In the genomic region with DNA sequence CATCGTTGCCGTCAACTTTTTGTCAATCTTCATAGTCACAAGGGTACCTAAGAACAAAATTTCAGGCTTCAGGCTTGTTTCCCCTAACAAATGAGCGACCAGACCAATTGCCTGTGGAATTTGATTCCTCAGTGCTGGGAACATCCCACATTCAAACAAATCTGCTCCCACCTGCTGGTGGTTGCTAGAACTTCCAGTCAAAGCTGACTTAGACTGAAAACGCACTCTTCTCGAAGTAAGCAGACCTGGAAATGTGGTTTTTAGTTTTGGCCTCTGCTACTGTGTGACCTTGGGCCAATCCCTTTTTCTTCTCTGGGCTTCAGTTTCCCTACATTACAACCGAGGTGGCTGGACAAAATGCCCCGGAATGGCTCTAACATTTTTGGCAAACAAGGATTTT, we compare ENCODE assay signal across 9 cellular contexts. TPM values are rescaled to one million over a fixed set of nuclear protein-coding genes. Genes with fewer than 3 reads are reported as not detected.
DNase-seq lines count a peak whose midpoint lies in the region; ATAC-seq and TF ChIP-seq lines count a peak whose summit lies in the region.
"Had no signal": no experiment of that assay in that cellular context is flagged by ENCODE, and none has a peak within 500 bp of the region (broad histone marks: within the 10 kb centered on the region; RNA-seq: fewer than 3 reads in every experiment).

No MANE protein-coding gene starts in this region.

- intact Hi-C loops in activated CD4-positive, alpha-beta T cell treated with anti-CD3 and anti-CD28 coated beads for 36 hours (cut with DNase I, micrococcal nuclease): loop anchor here in 1 of 2 experiments (2.0 to 10.0 kb wide), 3 partner anchors 289 to 1481 kb away; no protein-coding TSS in a partner anchor
- intact Hi-C loops in testis (cut with DNase I; ENCODE audit: low total_unique reads): loop anchor here (10.0 kb wide), 1 partner anchor 881 kb away; no protein-coding TSS in a partner anchor

- DNase-seq in activated CD4-positive, alpha-beta T cell treated with anti-CD3 and anti-CD28 coated beads for 36 hours: peak; percentile 16
- DNase-seq in activated CD4-positive, alpha-beta T cell treated with anti-CD3 and anti-CD28 coated beads, Interleukin-2, amount 50 U/mL, for 1 hour: no peak
- peak; percentile 14 for DNase-seq in Jurkat, Clone E6-1 (ENCODE audit: low read depth, low spot score)
- peak; percentile 45 for DNase-seq in SK-N-MC (ENCODE audit: low read depth, low spot score)
- peak; percentile 21 for DNase-seq in globus pallidus (ENCODE audit: low spot score)
- peak; percentile 58 for DNase-seq in testis
- no peak for DNase-seq in stimulated activated CD4-positive, alpha-beta T cell treated with anti-CD3 and anti-CD28 coated beads, Interleukin-4, amount 100 ng/mL, for 1 hour

- no peaks in the 10 kb centered on the region for H3K36me3 Mint-ChIP-seq in activated CD4-positive, alpha-beta T cell treated with anti-CD3 and anti-CD28 coated beads for 36 hours (ENCODE audit: low read depth)
- H3K36me3 Mint-ChIP-seq: activated naive CD4-positive, alpha-beta T cell treated with anti-CD3 and anti-CD28 coated beads, Interleukin-2, amount 50 U/mL, for 24 hours had no signal

- POLR2A ChIA-PET in activated CD4-positive, alpha-beta T cell treated with anti-CD3 and anti-CD28 coated beads for 36 hours (lab: Charles Lee): no interaction called here

- no peak for TF ChIP-seq POLR2A in testis (IDR thresholded peaks at IDR 0.05)

- TF ChIP-seq CTCF in testis (IDR thresholded peaks at IDR 0.05): peak in 2 of 3 experiments; percentile 13 to 42

- peaks cover 2% of the 10 kb centered on the region for H3K4me1 Mint-ChIP-seq in activated CD4-positive, alpha-beta T cell treated with anti-CD3 and anti-CD28 coated beads for 36 hours
- H3K4me1 Mint-ChIP-seq: activated naive CD4-positive, alpha-beta T cell treated with anti-CD3 and anti-CD28 coated beads, Interleukin-2, amount 50 U/mL, for 24 hours had no signal

- no peak overlapping the region for H3K4me3 ChIP-seq in Jurkat, Clone E6-1 (ENCODE audit: low read length)
- H3K4me3 ChIP-seq in SK-N-MC (no peak overlapping the region), testis (no peak overlapping the region)

- no peaks in the 10 kb centered on the region for H3K9me3 Mint-ChIP-seq in activated CD4-positive, alpha-beta T cell treated with anti-CD3 and anti-CD28 coated beads for 36 hours (ENCODE audit: low read depth)
- H3K9me3 Mint-ChIP-seq: activated naive CD4-positive, alpha-beta T cell treated with anti-CD3 and anti-CD28 coated beads, Interleukin-2, amount 50 U/mL, for 24 hours had no signal

- no peak overlapping the region for H3K9ac ChIP-seq in SK-N-MC (ENCODE audit: insufficient read length)

- H3K36me3 ChIP-seq in SK-N-MC (ENCODE audit: insufficient read depth, low read length) (no peaks in the 10 kb centered on the region), testis (ENCODE audit: low read depth, missing control alignments) (no peaks in the 10 kb centered on the region)

- H3K27me3 ChIP-seq in testis: no peaks in the 10 kb centered on the region

- CTCF ChIA-PET in activated CD4-positive, alpha-beta T cell treated with anti-CD3 and anti-CD28 coated beads for 36 hours (lab: Charles Lee): interaction anchor here (1.2 kb wide), 1 partner anchor 883 kb away, joined by 3 read pairs; no protein-coding TSS in a partner anchor

- H3K27me3 Mint-ChIP-seq in activated CD4-positive, alpha-beta T cell treated with anti-CD3 and anti-CD28 coated beads for 36 hours: peaks cover 25% of the 10 kb centered on the region

- H3K4me3 Mint-ChIP-seq in activated CD4-positive, alpha-beta T cell treated with anti-CD3 and anti-CD28 coated beads for 36 hours: no peak overlapping the region
- H3K4me3 Mint-ChIP-seq: activated naive CD4-positive, alpha-beta T cell treated with anti-CD3 and anti-CD28 coated beads, Interleukin-2, amount 50 U/mL, for 24 hours had no signal

- H3K27ac ChIP-seq in SK-N-MC (no peak overlapping the region), testis (no peak overlapping the region)

- 33 to 37% methylated on average over 5 to 7 of the region's 7 CpGs for WGBS in testis, 2 donors

- H3K9me3 ChIP-seq in SK-N-MC (ENCODE audit: low read depth, low read length): no peaks in the 10 kb centered on the region
- H3K9me3 ChIP-seq in testis: no peaks in the 10 kb centered on the region

- no peak overlapping the region for H3K27ac Mint-ChIP-seq in activated CD4-positive, alpha-beta T cell treated with anti-CD3 and anti-CD28 coated beads for 36 hours
- H3K27ac Mint-ChIP-seq: activated naive CD4-positive, alpha-beta T cell treated with anti-CD3 and anti-CD28 coated beads, Interleukin-2, amount 50 U/mL, for 24 hours had no signal

- H3K4me1 ChIP-seq in testis: no peaks in the 10 kb centered on the region

- no peak for ATAC-seq in activated CD4-positive, alpha-beta T cell treated with anti-CD3 and anti-CD28 coated beads for 36 hours
- ATAC-seq in HG02678 (IDR thresholded peaks at IDR 0.05; ENCODE audit: unreplicated experiment): no peak

RNA-seq across cellular contexts. Expression of a gene that starts 1.8 kb away (rescaled TPM):
- under 1 TPM in 1 of 2 experiments, not detected in 1; 0.02 TPM for total RNA-seq in activated CD4-positive, alpha-beta T cell treated with anti-CD3 and anti-CD28 coated beads for 36 hours
- not detected for polyA plus RNA-seq in Jurkat, Clone E6-1 (2012; ENCODE audit: insufficient read depth, insufficient read length)
- 1 to 10 TPM; 3.5 to 9.6 TPM for total RNA-seq in testis
- polyA plus RNA-seq in testis (ENCODE audit: insufficient read depth, low read depth, low replicate concordance): 2.4 TPM

Comparison
In these comparisons a context has a peak if more than half of its experiments do, and no peak if none do; other contexts are left out.
1. DNase-seq: peak in activated CD4-positive, alpha-beta T cell treated with anti-CD3 and anti-CD28 coated beads for 36 hours (single experiment), Jurkat, Clone E6-1 (single experiment), SK-N-MC (single experiment), globus pallidus (single experiment) and testis (single experiment); none in activated CD4-positive, alpha-beta T cell treated with anti-CD3 and anti-CD28 coated beads, Interleukin-2, amount 50 U/mL, for 1 hour (single experiment) and stimulated activated CD4-positive, alpha-beta T cell treated with anti-CD3 and anti-CD28 coated beads, Interleukin-4, amount 100 ng/mL, for 1 hour (single experiment).
2. RNA of a gene that starts 1.8 kb away (total RNA-seq): 3.5 to 9.6 TPM in testis; 0.02 TPM in activated CD4-positive, alpha-beta T cell treated with anti-CD3 and anti-CD28 coated beads for 36 hours; every median in the first group is over 4 times any median in the second.